Comparison of ENCODE assay signal across 9 cellular contexts in genomic region chr18:44098551-44099098, GRCh38.
DNase-seq lines count a peak whose midpoint lies in the region; ATAC-seq and TF ChIP-seq lines count a peak whose summit lies in the region.
"Had no signal": no experiment of that assay in that cellular context is flagged by ENCODE, and none has a peak within 500 bp of the region (broad histone marks: within the 10 kb centered on the region; RNA-seq: fewer than 3 reads in every experiment).

No MANE protein-coding gene starts in this region.

- H3K79me2 ChIP-seq in KMS-11 (ENCODE audit: insufficient read depth, low read depth) = no peaks in the 10 kb centered on the region

- H4K20me1 ChIP-seq in KMS-11 (ENCODE audit: insufficient read depth) = no peaks in the 10 kb centered on the region

- H3K4me1 ChIP-seq in KMS-11 (ENCODE audit: low read depth, poor library complexity, severe bottlenecking) = peaks cover 11% of the 10 kb centered on the region
- H3K4me1 ChIP-seq: HAP-1 had no signal

- peak overlapping the region; percentile 23; the same call in 1 of the 2 replicates for H3K9ac ChIP-seq in KMS-11

- H2AFZ ChIP-seq in KMS-11 (ENCODE audit: low read depth) = peak overlapping the region; percentile 65

- no peak overlapping the region for H3K27ac ChIP-seq in KMS-11

- ATAC-seq in GM18519 (IDR thresholded peaks at IDR 0.05; ENCODE audit: low FRiP score, unreplicated experiment) (no peak), GM21786 (IDR thresholded peaks at IDR 0.05; ENCODE audit: unreplicated experiment) (no peak), GM18520 (IDR thresholded peaks at IDR 0.05; ENCODE audit: unreplicated experiment) (no peak)

- peak; percentile 96 for TF ChIP-seq CTCF in KMS-11 (conservative IDR thresholded peaks at IDR 0.05; ENCODE audit: low read depth, low read length)
- peak; percentile 43 for TF ChIP-seq CTCF in astrocyte of the cerebellum (IDR thresholded peaks at IDR 0.05; ENCODE audit: low read depth, low read length, missing control alignments)

- H3K27me3 ChIP-seq in KMS-11 (ENCODE audit: insufficient read depth, low read depth) = no peaks in the 10 kb centered on the region

- H3K36me3 ChIP-seq in KMS-11 (ENCODE audit: insufficient read depth) = no peaks in the 10 kb centered on the region
- H3K36me3 ChIP-seq: HAP-1 had no signal

- H3K4me3 ChIP-seq in KMS-11 (IDR thresholded peaks at IDR 0.05; ENCODE audit: insufficient read depth, low read depth, low read length) = no peak overlapping the region
- H3K4me3 ChIP-seq in astrocyte of the cerebellum (ENCODE audit: low read depth, low read length) = no peak overlapping the region
- H3K4me3 ChIP-seq: HAP-1 had no signal

- DNase-seq in GM04503 (ENCODE audit: low read depth) = peak; percentile 7
- DNase-seq in astrocyte of the cerebellum (ENCODE audit: low read depth) = peak; percentile 12
- peak; percentile 68 for DNase-seq in myocyte (ENCODE audit: low read depth)
- no peak for DNase-seq in Ammon's horn (ENCODE audit: low spot score)

- in situ Hi-C loops in astrocyte of the cerebellum (cut with HindIII; ENCODE audit: low sequenced_read_pairs) = no loop called here

- H3K4me2 ChIP-seq in KMS-11 = 0 out of 2 replicates have a peak overlapping the region, but pooled peaks have one; percentile 16
